Comparison of ENCODE assay signal across 9 cellular contexts in genomic region chr6:116386581-116387299, GRCh38. TPM values are rescaled to one million over a fixed set of nuclear protein-coding genes. Genes with fewer than 3 reads are reported as not detected.
DNase-seq lines count a peak whose midpoint lies in the region; ATAC-seq and TF ChIP-seq lines count a peak whose summit lies in the region.
"Had no signal": no experiment of that assay in that cellular context is flagged by ENCODE, and none has a peak within 500 bp of the region (broad histone marks: within the 10 kb centered on the region; RNA-seq: fewer than 3 reads in every experiment).

No MANE protein-coding gene starts in this region.

- intact Hi-C loops in adrenal gland (cut with DNase I): no loop called here

- H3K27ac ChIP-seq in adrenal gland (peak overlapping the region in 3 of 5 donors; percentile 0 to 66 (median 6)), muscle layer of duodenum (ENCODE audit: low read length) (peak overlapping the region; percentile 21)

- no peak for TF ChIP-seq CTCF in adrenal gland (IDR thresholded peaks at IDR 0.05)

- peak; percentile 84 for DNase-seq in EH (ENCODE audit: low read depth)
- no peak for DNase-seq in adrenal gland
- DNase-seq in NCI-H1694 treated with DMSO at 0.1 percent for 48 hours (lab: John Stamatoyannopoulos, UW): no peak
- no peak for DNase-seq in NCI-H345 treated with DMSO at 0.1 percent for 48 hours (lab: John Stamatoyannopoulos, UW; ENCODE audit: unreplicated experiment)
- DNase-seq in COLO668 (lab: John Stamatoyannopoulos, UW; ENCODE audit: unreplicated experiment): no peak
- DNase-seq in NCI-H1105 treated with DMSO at 0.1 percent for 48 hours (lab: John Stamatoyannopoulos, UW): no peak
- DNase-seq: activated CD4-positive, alpha-beta memory T cell treated with anti-CD3 and anti-CD28 coated beads, Interleukin-2, amount 10 ng/mL, durations not matched to agents 7 days and 5 days had no signal

- peak; percentile 41 for ATAC-seq in HG02852 (IDR thresholded peaks at IDR 0.05; ENCODE audit: unreplicated experiment)

- H3K36me3 ChIP-seq in adrenal gland (replicated peaks in 1 of 2) (no peaks in the 10 kb centered on the region), muscle layer of duodenum (ENCODE audit: control insufficient read depth in 1 of 2, insufficient read depth in 2 of 2, low read length in 2 of 2) (peaks cover 0 to 4% of the 10 kb centered on the region in 2 donors)

- no peak for TF ChIP-seq POLR2A in adrenal gland (IDR thresholded peaks at IDR 0.05)

- H3K9me3 ChIP-seq in adrenal gland (replicated peaks in 1 of 3): no peaks in the 10 kb centered on the region
- no peaks in the 10 kb centered on the region for H3K9me3 ChIP-seq in muscle layer of duodenum (ENCODE audit: control insufficient read depth in 1 of 2, low read length in 2 of 2)

- WGBS in adrenal gland, 4 donors: 37 to 45% (median 40%) methylated on average over 4 of the region's 4 CpGs

- H3K4me1 ChIP-seq in adrenal gland (replicated peaks in 1 of 2) (peaks cover 14 to 53% of the 10 kb centered on the region in 2 donors), muscle layer of duodenum (ENCODE audit: control insufficient read depth in 1 of 2, insufficient read depth in 2 of 2, low read length in 2 of 2) (peaks cover 0 to 12% of the 10 kb centered on the region in 2 donors)

- H3K27me3 ChIP-seq in adrenal gland (no peaks in the 10 kb centered on the region), muscle layer of duodenum (ENCODE audit: low read depth, low read length) (no peaks in the 10 kb centered on the region)

- H3K4me3 ChIP-seq in adrenal gland (no peak overlapping the region), muscle layer of duodenum (ENCODE audit: low read depth in 1 of 2, low read length in 2 of 2) (no peak overlapping the region)

RNA-seq across cellular contexts. Expression of gene DSE, which starts 16.0 kb away (rescaled TPM):
- 10 to 100 TPM; 14.5 to 67.4 (median 44.4) TPM for total RNA-seq in adrenal gland
- 10 to 100 TPM in 1 of 3 donors, 1 to 10 TPM in 2; 7.7 to 17.2 (median 8.7) TPM for polyA plus RNA-seq in adrenal gland
